In genomic region chr22:39179401-39179827, GRCh38 we compare ENCODE assay signal across 13 cellular contexts. TPM values are rescaled to one million over a fixed set of nuclear protein-coding genes. Genes with fewer than 3 reads are reported as not detected.
DNase-seq lines count a peak whose midpoint lies in the region; ATAC-seq and TF ChIP-seq lines count a peak whose summit lies in the region.
"Had no signal": no experiment of that assay in that cellular context is flagged by ENCODE, and none has a peak within 500 bp of the region (broad histone marks: within the 10 kb centered on the region; RNA-seq: fewer than 3 reads in every experiment).

No MANE protein-coding gene starts in this region.

- no CpG with 5 or more reads among the region's 6 CpGs for WGBS in H9 (ENCODE audit: extremely low coverage, insufficient read length, low lambda C conversion rate)

- H2AFZ ChIP-seq in H9 (ENCODE audit: low read length) = no peak overlapping the region

- H3K27ac ChIP-seq in H9 (ENCODE audit: insufficient read length, low read depth, low read length) = no peak overlapping the region
- peak overlapping the region; percentile 50 for H3K27ac ChIP-seq in SJCRH30
- H3K27ac ChIP-seq in left lung = no peak overlapping the region

- no peak overlapping the region for H2BK120ac ChIP-seq in H9 (ENCODE audit: low read depth, low read length, poor library complexity, severe bottlenecking)

- no peak overlapping the region for H2AK5ac ChIP-seq in H9 (ENCODE audit: insufficient read length, low read length)

- H3K4me3 ChIP-seq in SJCRH30 (peak overlapping the region; percentile 29; the same call in 1 of the 2 replicates), left lung (no peak overlapping the region)

- no peak overlapping the region for H2BK5ac ChIP-seq in H9 (ENCODE audit: insufficient read length, low read length)

- no peak overlapping the region for H3K4ac ChIP-seq in H9 (ENCODE audit: low read depth, low read length)

- H2BK15ac ChIP-seq in H9 (ENCODE audit: low read depth, low read length) = no peak overlapping the region

- H3K79me2 ChIP-seq in H9 (ENCODE audit: insufficient read depth, low read length) = no peaks in the 10 kb centered on the region

- peaks cover 3% of the 10 kb centered on the region for H4K20me1 ChIP-seq in H9 (ENCODE audit: control insufficient read depth, insufficient read depth, insufficient read length)

- H3K27ac Mint-ChIP-seq in H9 = peak overlapping the region; percentile 88 to 97 (median 94)
- H3K27ac Mint-ChIP-seq: dendritic cell treated with granulocyte-macrophage colony-stimulating factor and Interleukin-4, amounts not matched to agents 40 ng/mL and 50 ng/mL, for 4 days had no signal

- H3K36me3 ChIP-seq in SJCRH30 (no peaks in the 10 kb centered on the region), left lung (no peaks in the 10 kb centered on the region)

- no peak overlapping the region for H3T11ph ChIP-seq in H9 (ENCODE audit: low read length)

- H3K9ac ChIP-seq in H9 (ENCODE audit: extremely low read depth, insufficient read length, low read length) = no peak overlapping the region

- no peaks in the 10 kb centered on the region for H3K79me1 ChIP-seq in H9 (ENCODE audit: insufficient read depth, low read depth, low read length, poor library complexity, severe bottlenecking)

- H3K36me3 Mint-ChIP-seq in H9 (ENCODE audit: insufficient read depth in 1 of 3, low read depth in 3 of 3) = peaks cover 0 to 6% (median 2%) of the 10 kb centered on the region in 3 experiments; a peak in 2 of 7 replicates

- no peak overlapping the region for H3K23ac ChIP-seq in H9 (ENCODE audit: insufficient read length, low read depth, low read length)

- peaks cover 8% of the 10 kb centered on the region; the same call in 1 of the 2 replicates for H3K4me1 ChIP-seq in H9 (ENCODE audit: insufficient read depth, low read length)
- peaks cover 32% of the 10 kb centered on the region for H3K4me1 ChIP-seq in SJCRH30
- peaks cover 20 to 49% of the 10 kb centered on the region in 2 donors for H3K4me1 ChIP-seq in left lung

- peak; percentile 90 for DNase-seq in H9
- peak in 1 of 2 experiments; percentile 48 for DNase-seq in SJCRH30
- peak; percentile 65 for DNase-seq in iPS DF 19.7 (ENCODE audit: low read depth, low spot score)
- peak; percentile 44 for DNase-seq in retina
- no peak for DNase-seq in NCI-H226
- no peak for DNase-seq in left lung
- DNase-seq: activated CD4-positive, alpha-beta T cell treated with anti-CD3 and anti-CD28 coated beads for 48 hours; C1 segment of cervical spinal cord; MV-4-11; stimulated activated naive CD4-positive, alpha-beta T cell had no signal

- no peak for TF ChIP-seq CTCF in H9 (conservative IDR thresholded peaks at IDR 0.05)
- no peak for TF ChIP-seq CTCF in left lung (IDR thresholded peaks at IDR 0.05)

- peak overlapping the region; percentile 10 for H4K91ac ChIP-seq in H9 (ENCODE audit: insufficient read length, low read depth, low read length)

- no peak overlapping the region for H4K8ac ChIP-seq in H9 (replicated peaks; ENCODE audit: insufficient read length, low read depth, low read length)

- peaks cover 0 to 4% of the 10 kb centered on the region in 2 experiments; a peak in 2 of 5 replicates for H3K9me3 Mint-ChIP-seq in H9

- no peak overlapping the region for H3K4me2 ChIP-seq in H9 (ENCODE audit: insufficient read depth, insufficient read length, low read length)

- intact Hi-C loops in left lung (cut with DNase I) = loop anchor here in 1 of 2 donors (10.0 kb wide), 1 partner anchor 135 kb away; the partner anchor contains the start of gene RPL3

- ATAC-seq in HG02885 (IDR thresholded peaks at IDR 0.05; ENCODE audit: poor library complexity, unreplicated experiment) (no peak), left lung (no peak), HG03175 (IDR thresholded peaks at IDR 0.05; ENCODE audit: unreplicated experiment) (no peak)

- H3K4me3 Mint-ChIP-seq in H9 = peak overlapping the region in 1 of 2 experiments; percentile 21; a peak in 1 of 5 replicates
- H3K4me3 Mint-ChIP-seq: dendritic cell treated with granulocyte-macrophage colony-stimulating factor and Interleukin-4, amounts not matched to agents 40 ng/mL and 50 ng/mL, for 4 days had no signal

- no peaks in the 10 kb centered on the region for H3K9me3 ChIP-seq in H9 (ENCODE audit: control insufficient read depth, low read depth, low read length)
- no peaks in the 10 kb centered on the region for H3K9me3 ChIP-seq in SJCRH30 (replicated peaks)
- no peaks in the 10 kb centered on the region for H3K9me3 ChIP-seq in left lung

- H3K27me3 Mint-ChIP-seq in H9 (ENCODE audit: low read depth) = no peaks in the 10 kb centered on the region; the same call in 1 of the 2 replicates

- peaks cover 47 to 78% of the 10 kb centered on the region in 2 experiments for H3K4me1 Mint-ChIP-seq in H9

- H2BK20ac ChIP-seq in H9 (ENCODE audit: low read depth, low read length, poor library complexity, severe bottlenecking) = no peak overlapping the region

- H2BK12ac ChIP-seq in H9 (ENCODE audit: insufficient read length, low read depth, low read length) = no peak overlapping the region

- H3K14ac ChIP-seq in H9 (ENCODE audit: insufficient read depth, low read length) = no peak overlapping the region; the same call in 1 of the 2 replicates

- H3K18ac ChIP-seq in H9 (ENCODE audit: insufficient read length, low read depth, low read length) = no peak overlapping the region

- no peak overlapping the region for H4K5ac ChIP-seq in H9 (ENCODE audit: insufficient read length, low read depth, low read length)

- no peaks in the 10 kb centered on the region for H3K23me2 ChIP-seq in H9 (ENCODE audit: insufficient read length, low read depth, low read length, poor library complexity, severe bottlenecking)

- H3K56ac ChIP-seq in H9 (ENCODE audit: insufficient read length, low read depth, low read length) = no peak overlapping the region

- H3K27me3 ChIP-seq in H9 (ENCODE audit: insufficient read depth, low read length) (no peaks in the 10 kb centered on the region), SJCRH30 (no peaks in the 10 kb centered on the region), left lung (no peaks in the 10 kb centered on the region)

RNA-seq across cellular contexts. Expression of gene CBX7, which starts 26.9 kb away (rescaled TPM):
- total RNA-seq in H9 (2021) = 3.7 and 4.2 TPM in 2 replicates
- 0.35 and 0.65 TPM in 2 replicates for total RNA-seq in SJCRH30 (2014; rRNA removed; shearing (Covaris generic))
- total RNA-seq in left lung = 10 to 100 TPM; 17.1 to 17.7 TPM

Comparison
In these comparisons a context has a peak if more than half of its experiments do, and no peak if none do; other contexts are left out.
1. DNase-seq: peak in H9 (single experiment), iPS DF 19.7 (single experiment) and retina (single experiment); none in NCI-H226 (single experiment) and left lung (0 of 2).